1 cellular context compared by ENCODE assay signal in genomic region chr6:34757687-34758274, GRCh38.
TF ChIP-seq lines count a peak whose summit lies in the region.

No MANE protein-coding gene starts in this region.

TF ChIP-seq in K562, 482 proteins besides CTCF, POLR2A, EP300 and RAD21 (continued from another document):
- no peak for TF ChIP-seq USF1 (CRISPR knock-in tag; IDR thresholded peaks at IDR 0.05)
- no peak for TF ChIP-seq MED1 (CRISPR knock-in tag; IDR thresholded peaks at IDR 0.05; ENCODE audit: borderline replicate concordance)
- no peak for TF ChIP-seq GATA2 (CRISPR knock-in tag; IDR thresholded peaks at IDR 0.05)
- no peak for TF ChIP-seq ZZZ3 (IDR thresholded peaks at IDR 0.05)
- TF ChIP-seq CBFB (CRISPR knock-in tag; IDR thresholded peaks at IDR 0.05), result 0 out of 2 replicates have a peak, but pooled peaks have one; percentile 7
- TF ChIP-seq HMGN3 (IDR thresholded peaks at IDR 0.05; ENCODE audit: borderline replicate concordance, extremely low read depth, insufficient read length, low read depth, low read length), result no peak
- no peak for TF ChIP-seq ZSCAN32 (CRISPR knock-in tag; IDR thresholded peaks at IDR 0.05)
- TF ChIP-seq XRCC4 (IDR thresholded peaks at IDR 0.05; ENCODE audit: extremely low read depth, insufficient read depth, insufficient read length), result no peak
- TF ChIP-seq TBP (optimal IDR thresholded peaks at IDR 0.05; ENCODE audit: low read depth, low read length), result no peak
- TF ChIP-seq KDM5B (IDR thresholded peaks at IDR 0.05; ENCODE audit: insufficient replicate concordance, low read depth, low read length), result no peak
